Comparison of ENCODE assay signal across 11 cellular contexts in genomic region chr22:23306438-23306921, GRCh38.
DNase-seq lines count a peak whose midpoint lies in the region; ATAC-seq and TF ChIP-seq lines count a peak whose summit lies in the region.
"Had no signal": no experiment of that assay in that cellular context is flagged by ENCODE, and none has a peak within 500 bp of the region (broad histone marks: within the 10 kb centered on the region; RNA-seq: fewer than 3 reads in every experiment).

No MANE protein-coding gene starts in this region.

- H3K36me3 ChIP-seq in psoas muscle (ENCODE audit: insufficient read depth in 1 of 2, low read depth in 1 of 2): no peaks in the 10 kb centered on the region

- H3K27ac ChIP-seq in angular gyrus (ENCODE audit: low read depth, low read length): peak overlapping the region; percentile 100
- peak overlapping the region; percentile 53 for H3K27ac ChIP-seq in psoas muscle
- H3K27ac ChIP-seq: KMS-11 had no signal

- no peaks in the 10 kb centered on the region for H3K4me1 ChIP-seq in psoas muscle

- H3K27me3 ChIP-seq in psoas muscle (ENCODE audit: insufficient read depth in 3 of 3, low read length in 2 of 3): no peaks in the 10 kb centered on the region

- ATAC-seq in psoas muscle (peak in 3 of 4 donors; percentile 25 to 36 (median 34)), GM18873 (IDR thresholded peaks at IDR 0.05; ENCODE audit: low FRiP score, unreplicated experiment) (no peak), GM21367 (IDR thresholded peaks at IDR 0.05; ENCODE audit: unreplicated experiment) (no peak), GM21529 (IDR thresholded peaks at IDR 0.05; ENCODE audit: unreplicated experiment) (no peak)
- ATAC-seq: activated T-helper 17 cell treated with anti-CD3 and anti-CD28 coated beads, Interleukin-2, amount 50 U/mL, for 72 hours had no signal

- H3K9me3 ChIP-seq in psoas muscle: no peaks in the 10 kb centered on the region

- TF ChIP-seq CTCF in AG09309 (IDR thresholded peaks at IDR 0.05; ENCODE audit: control insufficient read depth, insufficient read depth, low read depth, low read length, missing control alignments) (no peak), fibroblast of villous mesenchyme (IDR thresholded peaks at IDR 0.05; ENCODE audit: insufficient read depth, low read depth, low read length) (no peak), psoas muscle (IDR thresholded peaks at IDR 0.05) (no peak)

- intact Hi-C loops in psoas muscle (cut with DNase I): no loop called here

- 79 to 81% (median 79%) methylated on average over 11 of the region's 11 CpGs for WGBS in psoas muscle, 3 donors

- H3K4me3 ChIP-seq in AG09309 (ENCODE audit: control insufficient read depth, low read depth, low read length): no peak overlapping the region
- no peak overlapping the region for H3K4me3 ChIP-seq in fibroblast of villous mesenchyme (ENCODE audit: low read depth, low read length)
- H3K4me3 ChIP-seq in psoas muscle: no peak overlapping the region

- DNase-seq in AG09309 (ENCODE audit: low read depth) (peak; percentile 16), fibroblast of villous mesenchyme (ENCODE audit: low read depth) (peak; percentile 69), psoas muscle (no peak), NOMO-1 treated with dmso at 0.1 percent for 144 hours (lab: John Stamatoyannopoulos, UW; ENCODE audit: unreplicated experiment) (no peak)
- DNase-seq: erythroblast had no signal

Comparison
In these comparisons a context has a peak if more than half of its experiments do, and no peak if none do; other contexts are left out.
1. DNase-seq: peak in AG09309 (single experiment) and fibroblast of villous mesenchyme (single experiment); none in psoas muscle (0 of 2) and NOMO-1 treated with dmso at 0.1 percent for 144 hours (single experiment).
2. ATAC-seq: peak in psoas muscle (3 of 4); none in GM18873 (single experiment), GM21367 (single experiment) and GM21529 (single experiment).